1 cellular context compared by ENCODE assay signal in genomic region chr2:141968377-141968920, GRCh38.
TF ChIP-seq lines count a peak whose summit lies in the region.

No MANE protein-coding gene starts in this region.

TF ChIP-seq in HEK293, 187 proteins besides CTCF, POLR2A, EP300 and RAD21 (continued from another document):
- no peak for TF ChIP-seq ZNF560 (tag by site-specific recombination; IDR thresholded peaks at IDR 0.05; ENCODE audit: borderline replicate concordance)
- TF ChIP-seq, protein P1, sequence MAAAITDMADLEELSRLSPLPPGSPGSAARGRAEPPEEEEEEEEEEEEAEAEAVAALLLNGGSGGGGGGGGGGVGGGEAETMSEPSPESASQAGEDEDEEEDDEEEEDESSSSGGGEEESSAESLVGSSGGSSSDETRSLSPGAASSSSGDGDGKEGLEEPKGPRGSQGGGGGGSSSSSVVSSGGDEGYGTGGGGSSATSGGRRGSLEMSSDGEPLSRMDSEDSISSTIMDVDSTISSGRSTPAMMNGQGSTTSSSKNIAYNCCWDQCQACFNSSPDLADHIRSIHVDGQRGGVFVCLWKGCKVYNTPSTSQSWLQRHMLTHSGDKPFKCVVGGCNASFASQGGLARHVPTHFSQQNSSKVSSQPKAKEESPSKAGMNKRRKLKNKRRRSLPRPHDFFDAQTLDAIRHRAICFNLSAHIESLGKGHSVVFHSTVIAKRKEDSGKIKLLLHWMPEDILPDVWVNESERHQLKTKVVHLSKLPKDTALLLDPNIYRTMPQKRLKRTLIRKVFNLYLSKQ (tag by site-specific recombination; IDR thresholded peaks at IDR 0.05; ENCODE audit: borderline replicate concordance) = no peak
- TF ChIP-seq PRDM1 (tag by site-specific recombination; IDR thresholded peaks at IDR 0.05) = peak; percentile 61; the same call in 1 of the 2 replicates
- no peak for TF ChIP-seq HOXC10 (CRISPR knock-in tag; IDR thresholded peaks at IDR 0.05)
